Comparison of ENCODE assay signal across 17 cellular contexts in the genomic region with DNA sequence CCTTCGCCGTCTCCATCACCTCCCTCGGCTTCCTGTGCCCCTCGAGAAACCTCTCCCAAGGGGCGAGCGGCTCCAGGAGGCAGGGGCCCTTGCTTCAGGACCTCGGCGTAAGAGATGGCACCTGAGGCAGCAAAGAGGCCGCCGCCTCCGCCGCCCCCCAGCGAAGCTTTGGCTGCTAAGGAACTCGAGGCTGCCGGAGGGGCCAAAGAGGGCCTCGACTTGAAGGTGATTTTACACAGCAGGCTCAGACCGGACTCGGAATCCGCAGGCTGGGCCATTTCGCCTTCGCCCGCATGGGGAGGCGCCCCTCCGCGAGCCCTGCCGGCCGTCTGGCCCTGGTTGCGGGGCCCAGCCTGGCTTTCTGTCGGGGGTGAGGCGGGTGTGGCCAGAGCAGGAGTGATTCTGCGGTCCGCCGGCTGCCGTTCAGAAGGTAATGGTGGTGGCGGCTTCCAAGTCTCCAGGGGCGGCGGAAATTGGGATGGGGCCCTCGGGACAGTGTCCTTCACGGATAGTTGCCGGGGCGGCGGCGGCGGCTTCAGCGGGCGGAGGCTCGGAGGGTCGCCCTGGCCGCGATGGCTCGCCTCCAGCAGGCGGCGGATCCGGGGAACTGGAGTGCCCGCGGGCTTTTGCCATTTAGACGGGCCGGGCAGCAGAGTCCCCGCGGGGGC. TPM values are rescaled to one million over a fixed set of nuclear protein-coding genes. Genes with fewer than 3 reads are reported as not detected.
DNase-seq lines count a peak whose midpoint lies in the region; ATAC-seq, FAIRE-seq and TF ChIP-seq lines count a peak whose summit lies in the region.
"Had no signal": no experiment of that assay in that cellular context is flagged by ENCODE, and none has a peak within 500 bp of the region (broad histone marks: within the 10 kb centered on the region; RNA-seq: fewer than 3 reads in every experiment).

No MANE protein-coding gene starts in this region.

- no peak for TF ChIP-seq POLR2A in K562 (conservative IDR thresholded peaks at IDR 0.05)
- no peak for TF ChIP-seq POLR2A in upper lobe of left lung (IDR thresholded peaks at IDR 0.05)

- 0 out of 3 replicates have a peak, but pooled peaks cover 2% of the 10 kb centered on the region for H3K79me2 ChIP-seq in K562 (ENCODE audit: control insufficient read depth, insufficient read depth, low read length)

- H3K36me3 Mint-ChIP-seq in Calu3 (ENCODE audit: insufficient read depth, unreplicated experiment): peaks cover 72% of the 10 kb centered on the region

- H3K4me1 ChIP-seq in right cardiac atrium (ENCODE audit: control insufficient read depth, insufficient read depth, low read length): peaks cover 11% of the 10 kb centered on the region
- H3K4me1 ChIP-seq in right atrium auricular region: peaks cover 0 to 46% of the 10 kb centered on the region in 2 donors
- H3K4me1 ChIP-seq in K562 (replicated peaks in 1 of 2; ENCODE audit: control insufficient read depth in 2 of 2, insufficient read depth in 2 of 2, low read length in 2 of 2): peaks cover 2 to 53% of the 10 kb centered on the region in 2 experiments; a peak in 3 of 5 replicates
- H3K4me1 ChIP-seq in upper lobe of left lung: peaks cover 33 to 44% (median 38%) of the 10 kb centered on the region in 4 donors

- H3K27me3 Mint-ChIP-seq in Calu3 (ENCODE audit: unreplicated experiment): peaks cover 16% of the 10 kb centered on the region

- DNase-seq in right cardiac atrium: peak in 2 of 3 donors; percentile 57 to 59
- no peak for DNase-seq in right atrium auricular region (ENCODE audit: low spot score)
- DNase-seq in K562 (ENCODE audit: extremely low read depth in 1 of 4, low spot score in 3 of 4): peak in 2 of 4 experiments; percentile 48 to 49
- peak; percentile 36 for DNase-seq in left kidney (ENCODE audit: low read depth, low spot score)
- DNase-seq in upper lobe of left lung: peak in 1 of 2 donors; percentile 87
- DNase-seq in activated CD8-positive, alpha-beta memory T cell treated with anti-CD3 and anti-CD28 coated beads, Interleukin-2, amount 50 U/mL, for 4 hours: no peak
- DNase-seq in NOMO-1 (lab: John Stamatoyannopoulos, UW; ENCODE audit: unreplicated experiment in 2 of 2): no peak
- no peak for DNase-seq in Calu3
- DNase-seq: activated CD4-positive, alpha-beta T cell treated with anti-CD3 and anti-CD28 coated beads, Interleukin-2, amount 10 ng/mL, durations not matched to agents 7 days and 5 days; HCEC 1CT; mesendoderm; NCI-H1436 treated with DMSO at 0.1 percent for 48 hours; NCI-H524 treated with DMSO at 0.1 percent for 48 hours had no signal

- POLR2A ChIA-PET in K562 (lab: Yijun Ruan, JAX): interaction anchor here (0.6 to 1.5 kb wide), 3 partner anchors 26 to 456 kb away, joined by 3 to 4 read pairs (median 3); no protein-coding TSS in a partner anchor

- no peak overlapping the region for H2AFZ ChIP-seq in K562 (ENCODE audit: low read depth, low read length)

- BruUV-seq in K562 (replicated peaks; lab: Mats Ljungman, UMichigan): no TSS peak
- no TSS peak for BruUV-seq in Calu3 (replicated peaks; lab: Mats Ljungman, UMichigan)

- H3K9ac ChIP-seq in K562 (ENCODE audit: insufficient read depth in 1 of 2, low read depth in 2 of 2, low read length in 2 of 2): peak overlapping the region in 1 of 2 experiments; percentile 81; a peak in 2 of 4 replicates

- H3K27ac Mint-ChIP-seq in Calu3 (ENCODE audit: unreplicated experiment): no peak overlapping the region
- H3K27ac Mint-ChIP-seq: activated CD4-positive, alpha-beta T cell treated with anti-CD3 and anti-CD28 coated beads, Interleukin-2, amount 10 ng/mL, durations not matched to agents 7 days and 5 days had no signal

- WGBS in right cardiac atrium: 51% methylated on average over 60 of the region's 60 CpGs
- WGBS in K562 (ENCODE audit: insufficient coverage, low coverage, missing lambda C conversion rate): 78% methylated on average over 46 of the region's 60 CpGs
- 65 to 77% methylated on average over 11 to 47 of the region's 60 CpGs for WGBS in upper lobe of left lung, 2 donors

- H3K4me3 ChIP-seq in right cardiac atrium (ENCODE audit: low read length): no peak overlapping the region
- peak overlapping the region in 1 of 2 donors; percentile 57 for H3K4me3 ChIP-seq in right atrium auricular region
- no peak overlapping the region for H3K4me3 ChIP-seq in K562
- H3K4me3 ChIP-seq in upper lobe of left lung: peak overlapping the region in 3 of 4 donors; percentile 54 to 65 (median 62)

- no peaks in the 10 kb centered on the region for H3K27me3 ChIP-seq in right cardiac atrium (ENCODE audit: control insufficient read depth, insufficient read depth)
- H3K27me3 ChIP-seq in right atrium auricular region: no peaks in the 10 kb centered on the region
- H3K27me3 ChIP-seq in K562 (ENCODE audit: control insufficient read depth in 2 of 2, insufficient read depth in 2 of 2, low read length in 2 of 2): no peaks in the 10 kb centered on the region
- peaks cover 0 to 18% (median 3%) of the 10 kb centered on the region in 4 donors for H3K27me3 ChIP-seq in upper lobe of left lung
- H3K27me3 ChIP-seq: ovary had no signal

- CTCF ChIA-PET in K562 (lab: Yijun Ruan, JAX; ENCODE audit: low intra/inter-chr PET ratio) (no interaction called here), Calu3 (lab: Charles Lee) (no interaction called here)

- TF ChIP-seq RAD21 in K562 (CRISPR knock-in tag; conservative IDR thresholded peaks at IDR 0.05 in 1 of 2, IDR thresholded peaks at IDR 0.05 in 1 of 2): no peak

- peaks cover 3% of the 10 kb centered on the region for H3K9me1 ChIP-seq in K562 (ENCODE audit: control insufficient read depth, insufficient read depth, low read length)

- H4K20me1 ChIP-seq in K562 (replicated peaks; ENCODE audit: control insufficient read depth, insufficient read depth, low read length): peaks cover 3% of the 10 kb centered on the region; the same call in 1 of the 2 replicates

- H3K9me3 Mint-ChIP-seq in Calu3 (ENCODE audit: low read depth, unreplicated experiment): no peaks in the 10 kb centered on the region
- H3K9me3 Mint-ChIP-seq: activated CD4-positive, alpha-beta T cell treated with anti-CD3 and anti-CD28 coated beads, Interleukin-2, amount 10 ng/mL, durations not matched to agents 7 days and 5 days; activated T-helper 17 cell treated with anti-CD3 and anti-CD28 coated beads, Interleukin-2, amount 50 U/mL, for 72 hours; T-helper 1 cell treated with Interleukin-12 subunit alpha and Interleukin-12 subunit beta and Interleukin-4 antibody, amounts not matched to agents 30 μg/mL and 1 μg/mL, for 36 hours had no signal

- H3K9me3 ChIP-seq in right cardiac atrium (ENCODE audit: control insufficient read depth, low read length) (no peaks in the 10 kb centered on the region), right atrium auricular region (no peaks in the 10 kb centered on the region), K562 (replicated peaks; ENCODE audit: control insufficient read depth, insufficient read depth, low read depth, low read length) (no peaks in the 10 kb centered on the region), upper lobe of left lung (no peaks in the 10 kb centered on the region)
- H3K9me3 ChIP-seq: ovary had no signal

- intact Hi-C loops in right cardiac atrium (cut with DNase I) (no loop called here), K562 (cut with micrococcal nuclease) (loop anchor here (5.0 kb wide), 2 partner anchors 49 to 144 kb away; a partner anchor contains a TSS), Calu3 (cut with micrococcal nuclease; ENCODE audit: unreplicated experiment) (no loop called here)

- H3K4me3 Mint-ChIP-seq in Calu3 (ENCODE audit: low read depth, unreplicated experiment): no peak overlapping the region

- H3K36me3 ChIP-seq in right atrium auricular region (peaks cover 41% of the 10 kb centered on the region), K562 (ENCODE audit: control insufficient read depth, insufficient read depth, low read length) (peaks cover 48% of the 10 kb centered on the region; the same call in 2 of the 3 replicates), upper lobe of left lung (peaks cover 14 to 41% (median 33%) of the 10 kb centered on the region in 4 donors)
- H3K36me3 ChIP-seq: ovary had no signal

- FAIRE-seq in K562 (lab: Jason Lieb, UNC): no peak

- TF ChIP-seq EP300 in K562 (IDR thresholded peaks at IDR 0.05; ENCODE audit: low read length): no peak
- TF ChIP-seq EP300 in upper lobe of left lung (IDR thresholded peaks at IDR 0.05): no peak

- H3K27ac ChIP-seq in right cardiac atrium (ENCODE audit: low read length) (no peak overlapping the region), right atrium auricular region (no peak overlapping the region), K562 (ENCODE audit: extremely low read depth, low read depth, low read length) (peak overlapping the region; percentile 33; the same call in 1 of the 3 replicates), upper lobe of left lung (no peak overlapping the region)
- H3K27ac ChIP-seq: ovary had no signal

- in situ Hi-C loops in K562 (cut with MboI): no loop called here

- peak overlapping the region; percentile 70; the same call in 1 of the 2 replicates for H3K4me2 ChIP-seq in K562 (ENCODE audit: insufficient read depth, low read length)

- H3K4me1 Mint-ChIP-seq in Calu3 (ENCODE audit: low read depth, unreplicated experiment): peaks cover 15% of the 10 kb centered on the region

- TF ChIP-seq CTCF in right atrium auricular region (IDR thresholded peaks at IDR 0.05): no peak
- no peak for TF ChIP-seq CTCF in K562 (IDR thresholded peaks at IDR 0.05 in 2 of 3, conservative IDR thresholded peaks at IDR 0.05 in 1 of 3; ENCODE audit: insufficient read depth in 2 of 3, low read depth in 1 of 3, low read length in 3 of 3)
- no peak for TF ChIP-seq CTCF in upper lobe of left lung (IDR thresholded peaks at IDR 0.05)
- TF ChIP-seq CTCF in Calu3 (IDR thresholded peaks at IDR 0.05; ENCODE audit: unreplicated experiment): no peak

- no peak for ATAC-seq in right cardiac atrium
- ATAC-seq in K562: no peak
- no peak for ATAC-seq in upper lobe of left lung (ENCODE audit: low FRiP score in 2 of 2)

RNA-seq across cellular contexts. Expression of a gene that starts 1.4 kb away (rescaled TPM):
- 1 to 10 TPM in 1 of 4 donors, under 1 TPM in 3; 0.09 to 1.3 (median 0.63) TPM for total RNA-seq in right cardiac atrium
- 0.11 TPM for polyA plus RNA-seq in right cardiac atrium
- 1 to 10 TPM in 1 of 2 donors, under 1 TPM in 1; 0.37 to 1.3 TPM for total RNA-seq in right atrium auricular region
- total RNA-seq in K562 (2011; cell fraction: chromatin; rRNA removed; ENCODE audit: low replicate concordance): 0.12 TPM in 1 of 2 replicates, not detected in the other
- total RNA-seq in K562 (2011; cell fraction: nucleolus; rRNA removed): 0.50 TPM in 1 of 2 replicates, not detected in the other
- 0.15 TPM in 1 of 2 replicates, not detected in the other for total RNA-seq in K562 (2011; cell fraction: nucleoplasm; rRNA removed)
- total RNA-seq in K562 (2014; rRNA removed): not detected in 2 replicates
- not detected in 2 replicates for total RNA-seq in K562 (2014; rRNA removed; fragmentation: Illumina TruSeq; extraction: Trizol)
- not detected in 2 replicates for total RNA-seq in K562 (2015; rRNA removed; fragmentation: Illumina TruSeq; extraction: Trizol)
- total RNA-seq in K562 (2021): 0.25 and 0.33 TPM in 2 replicates
- 0.12 TPM in 1 of 2 replicates, not detected in the other for polyA plus RNA-seq in K562 (2011; rRNA removed)
- polyA plus RNA-seq in K562 (2011; cell fraction: cytosol; rRNA removed): 0.03 and 0.04 TPM in 2 replicates
- polyA plus RNA-seq in K562 (2011; cell fraction: nucleus; rRNA removed): 0.46 and 0.63 TPM in 2 replicates
- polyA plus RNA-seq in K562 (2012): 0.52 and 0.94 TPM in 2 replicates
- not detected in 2 replicates for polyA plus RNA-seq in K562 (2014; fragmentation: Illumina TruSeq; extraction: Trizol)
- polyA plus RNA-seq in K562 (2014; fragmentation: Nextera tagmentation; extraction: Ambion mirVana): not detected
- 0.15 and 0.16 TPM in 2 replicates for polyA plus RNA-seq in K562 (2014; rRNA removed)
- polyA minus RNA-seq in K562 (2011; rRNA and poly(A)+ RNA removed): not detected in 2 replicates
- polyA minus RNA-seq in K562 (2011; cell fraction: cytosol; rRNA and poly(A)+ RNA removed): not detected in 2 replicates
- 0.54 TPM in 1 of 2 replicates, not detected in the other for polyA minus RNA-seq in K562 (2011; cell fraction: nucleus; rRNA and poly(A)+ RNA removed)
- 1 to 10 TPM in 3 of 6 donors, under 1 TPM in 3; 0.44 to 8.4 (median 0.95) TPM for total RNA-seq in upper lobe of left lung
- total RNA-seq in Calu3 (2022): 0.40 and 0.64 TPM in 2 replicates
- total RNA-seq: activated CD4-positive, alpha-beta T cell treated with anti-CD3 and anti-CD28 coated beads, Interleukin-2, amount 10 ng/mL, durations not matched to agents 7 days and 5 days; subcutaneous adipose tissue had no signal

RNA-seq across cellular contexts. Expression of a gene that starts 2.1 kb away (rescaled TPM):
- total RNA-seq in right cardiac atrium (1 to 10 TPM in 1 of 4 donors, under 1 TPM in 3; 0.26 to 2.3 (median 0.63) TPM), right atrium auricular region (under 1 TPM; 0.56 to 0.67 TPM), K562 (2014; rRNA removed) (0.05 and 0.41 TPM in 2 replicates), K562 (2014; rRNA removed; fragmentation: Illumina TruSeq; extraction: Trizol) (0.32 and 0.36 TPM in 2 replicates), K562 (2015; rRNA removed; fragmentation: Illumina TruSeq; extraction: Trizol) (0.15 and 0.25 TPM in 2 replicates), K562 (2021) (0.81 and 0.95 TPM in 2 replicates), upper lobe of left lung (1 to 10 TPM in 3 of 6 donors, under 1 TPM in 3; 0.11 to 2.1 (median 0.85) TPM), Calu3 (2022) (3.4 and 5.4 TPM in 2 replicates)
- polyA plus RNA-seq in right cardiac atrium (0.27 TPM), K562 (2011; rRNA removed) (0.47 and 0.62 TPM in 2 replicates), K562 (2014; fragmentation: Illumina TruSeq; extraction: Trizol) (0.30 and 0.89 TPM in 2 replicates), K562 (2014; fragmentation: Nextera tagmentation; extraction: Ambion mirVana) (under 1 TPM; 0.21 to 0.25 TPM), K562 (2014; rRNA removed) (0.63 and 1.3 TPM in 2 replicates)
- total RNA-seq in K562 (2011; cell fraction: chromatin; rRNA removed; ENCODE audit: low replicate concordance): 7.2 and 10.1 TPM in 2 replicates
- total RNA-seq in K562 (2011; cell fraction: nucleolus; rRNA removed): 3.6 and 6.3 TPM in 2 replicates
- total RNA-seq in K562 (2011; cell fraction: nucleoplasm; rRNA removed): 4.3 and 11.0 TPM in 2 replicates
- 0.57 and 0.58 TPM in 2 replicates for polyA plus RNA-seq in K562 (2011; cell fraction: cytosol; rRNA removed)
- polyA plus RNA-seq in K562 (2011; cell fraction: nucleus; rRNA removed): 3.0 and 4.3 TPM in 2 replicates
- polyA plus RNA-seq in K562 (2012): 0.70 and 3.0 TPM in 2 replicates
- polyA minus RNA-seq in K562 (2011; rRNA and poly(A)+ RNA removed): 0.03 and 0.39 TPM in 2 replicates
- not detected in 2 replicates for polyA minus RNA-seq in K562 (2011; cell fraction: cytosol; rRNA and poly(A)+ RNA removed)
- 0.89 and 1.3 TPM in 2 replicates for polyA minus RNA-seq in K562 (2011; cell fraction: nucleus; rRNA and poly(A)+ RNA removed)

RNA-seq across cellular contexts. Expression of a gene that starts 12.1 kb away (rescaled TPM):
- total RNA-seq in right cardiac atrium: 100 to 1,000 TPM; 223 to 311 (median 259) TPM
- 255 TPM for polyA plus RNA-seq in right cardiac atrium
- 100 to 1,000 TPM; 403 to 603 TPM for total RNA-seq in right atrium auricular region
- 76.7 and 164 TPM in 2 replicates for total RNA-seq in K562 (2011; cell fraction: chromatin; rRNA removed; ENCODE audit: low replicate concordance)
- 169 and 187 TPM in 2 replicates for total RNA-seq in K562 (2011; cell fraction: nucleolus; rRNA removed)
- total RNA-seq in K562 (2011; cell fraction: nucleoplasm; rRNA removed): 126 and 134 TPM in 2 replicates
- 379 and 498 TPM in 2 replicates for total RNA-seq in K562 (2014; rRNA removed)
- total RNA-seq in K562 (2014; rRNA removed; fragmentation: Illumina TruSeq; extraction: Trizol): 222 and 257 TPM in 2 replicates
- 315 and 317 TPM in 2 replicates for total RNA-seq in K562 (2015; rRNA removed; fragmentation: Illumina TruSeq; extraction: Trizol)
- 304 and 317 TPM in 2 replicates for total RNA-seq in K562 (2021)
- polyA plus RNA-seq in K562 (2011; rRNA removed): 561 and 583 TPM in 2 replicates
- polyA plus RNA-seq in K562 (2011; cell fraction: cytosol; rRNA removed): 760 and 1,382 TPM in 2 replicates
- polyA plus RNA-seq in K562 (2011; cell fraction: nucleus; rRNA removed): 215 and 238 TPM in 2 replicates
- polyA plus RNA-seq in K562 (2012): 347 and 565 TPM in 2 replicates
- polyA plus RNA-seq in K562 (2014; fragmentation: Illumina TruSeq; extraction: Trizol): 377 and 397 TPM in 2 replicates
- polyA plus RNA-seq in K562 (2014; fragmentation: Nextera tagmentation; extraction: Ambion mirVana): 100 to 1,000 TPM; 130 to 244 TPM
- polyA plus RNA-seq in K562 (2014; rRNA removed): 372 and 502 TPM in 2 replicates
- polyA minus RNA-seq in K562 (2011; rRNA and poly(A)+ RNA removed): 222 and 326 TPM in 2 replicates
- 135 and 197 TPM in 2 replicates for polyA minus RNA-seq in K562 (2011; cell fraction: cytosol; rRNA and poly(A)+ RNA removed)
- polyA minus RNA-seq in K562 (2011; cell fraction: nucleus; rRNA and poly(A)+ RNA removed): 64.9 and 72.1 TPM in 2 replicates
- 100 to 1,000 TPM in 4 of 6 donors, 10 to 100 TPM in 2; 66.0 to 213 (median 121) TPM for total RNA-seq in upper lobe of left lung
- total RNA-seq in Calu3 (2022): 226 and 233 TPM in 2 replicates

RNA-seq across cellular contexts. Expression of a gene that starts 16.5 kb away (rescaled TPM):
- total RNA-seq in right cardiac atrium (10 to 100 TPM; 10.4 to 16.7 (median 13.6) TPM), right atrium auricular region (10 to 100 TPM; 11.9 to 19.8 TPM), K562 (2014; rRNA removed) (28.3 and 31.2 TPM in 2 replicates), K562 (2014; rRNA removed; fragmentation: Illumina TruSeq; extraction: Trizol) (6.8 and 7.2 TPM in 2 replicates), K562 (2015; rRNA removed; fragmentation: Illumina TruSeq; extraction: Trizol) (12.6 and 13.7 TPM in 2 replicates), K562 (2021) (26.0 and 26.7 TPM in 2 replicates), upper lobe of left lung (10 to 100 TPM; 16.0 to 75.4 (median 24.2) TPM), Calu3 (2022) (31.4 and 32.8 TPM in 2 replicates)
- polyA plus RNA-seq in right cardiac atrium (10.3 TPM), K562 (2011; rRNA removed) (16.0 and 22.7 TPM in 2 replicates), K562 (2014; fragmentation: Illumina TruSeq; extraction: Trizol) (9.6 and 13.1 TPM in 2 replicates), K562 (2014; fragmentation: Nextera tagmentation; extraction: Ambion mirVana) (1 to 10 TPM; 1.7 to 4.3 TPM), K562 (2014; rRNA removed) (40.8 and 43.8 TPM in 2 replicates)
- total RNA-seq in K562 (2011; cell fraction: chromatin; rRNA removed; ENCODE audit: low replicate concordance): 20.3 and 72.0 TPM in 2 replicates
- 76.2 and 91.1 TPM in 2 replicates for total RNA-seq in K562 (2011; cell fraction: nucleolus; rRNA removed)
- total RNA-seq in K562 (2011; cell fraction: nucleoplasm; rRNA removed): 41.2 and 45.5 TPM in 2 replicates
- polyA plus RNA-seq in K562 (2011; cell fraction: cytosol; rRNA removed): 25.2 and 53.5 TPM in 2 replicates
- 72.4 and 115 TPM in 2 replicates for polyA plus RNA-seq in K562 (2011; cell fraction: nucleus; rRNA removed)
- polyA plus RNA-seq in K562 (2012): 18.2 and 37.7 TPM in 2 replicates
- 3.4 and 5.0 TPM in 2 replicates for polyA minus RNA-seq in K562 (2011; rRNA and poly(A)+ RNA removed)
- 17.2 and 20.5 TPM in 2 replicates for polyA minus RNA-seq in K562 (2011; cell fraction: cytosol; rRNA and poly(A)+ RNA removed)
- polyA minus RNA-seq in K562 (2011; cell fraction: nucleus; rRNA and poly(A)+ RNA removed): 17.5 and 23.6 TPM in 2 replicates

RNA-seq across cellular contexts. Expression of a gene that starts 39.6 kb away (rescaled TPM):
- total RNA-seq in right cardiac atrium (1 to 10 TPM; 1.3 to 3.2 (median 1.8) TPM), right atrium auricular region (1 to 10 TPM; 1.1 to 2.9 TPM), K562 (2014; rRNA removed) (2.8 and 3.8 TPM in 2 replicates), K562 (2014; rRNA removed; fragmentation: Illumina TruSeq; extraction: Trizol) (1.1 TPM in 2 replicates), K562 (2015; rRNA removed; fragmentation: Illumina TruSeq; extraction: Trizol) (3.5 and 3.8 TPM in 2 replicates), K562 (2021) (3.9 TPM in 2 replicates), upper lobe of left lung (10 to 100 TPM in 4 of 6 donors, 1 to 10 TPM in 2; 4.4 to 17.5 (median 12.6) TPM), Calu3 (2022) (not detected in 2 replicates)
- polyA plus RNA-seq in right cardiac atrium (0.81 TPM), K562 (2011; rRNA removed) (4.5 and 11.4 TPM in 2 replicates), K562 (2014; fragmentation: Illumina TruSeq; extraction: Trizol) (4.4 and 4.8 TPM in 2 replicates), K562 (2014; fragmentation: Nextera tagmentation; extraction: Ambion mirVana) (under 1 TPM; 0.39 to 0.55 TPM), K562 (2014; rRNA removed) (3.4 and 4.6 TPM in 2 replicates)
- total RNA-seq in K562 (2011; cell fraction: chromatin; rRNA removed; ENCODE audit: low replicate concordance): 5.4 and 14.4 TPM in 2 replicates
- total RNA-seq in K562 (2011; cell fraction: nucleolus; rRNA removed): 6.4 and 8.8 TPM in 2 replicates
- 5.6 and 10.2 TPM in 2 replicates for total RNA-seq in K562 (2011; cell fraction: nucleoplasm; rRNA removed)
- polyA plus RNA-seq in K562 (2011; cell fraction: cytosol; rRNA removed): 11.2 and 13.0 TPM in 2 replicates
- 23.4 and 27.1 TPM in 2 replicates for polyA plus RNA-seq in K562 (2011; cell fraction: nucleus; rRNA removed)
- 5.5 and 22.2 TPM in 2 replicates for polyA plus RNA-seq in K562 (2012)
- 1.8 and 2.5 TPM in 2 replicates for polyA minus RNA-seq in K562 (2011; rRNA and poly(A)+ RNA removed)
- 4.3 and 6.2 TPM in 2 replicates for polyA minus RNA-seq in K562 (2011; cell fraction: cytosol; rRNA and poly(A)+ RNA removed)
- 3.0 and 5.6 TPM in 2 replicates for polyA minus RNA-seq in K562 (2011; cell fraction: nucleus; rRNA and poly(A)+ RNA removed)

Comparison
In these comparisons a context has a peak if more than half of its experiments do, and no peak if none do; other contexts are left out.
1. DNase-seq: peak in right cardiac atrium (2 of 3) and left kidney (single experiment); none in right atrium auricular region (single experiment), activated CD8-positive, alpha-beta memory T cell treated with anti-CD3 and anti-CD28 coated beads, Interleukin-2, amount 50 U/mL, for 4 hours (single experiment), NOMO-1 (0 of 2) and Calu3 (single experiment).
2. H3K4me3 ChIP-seq: peak in upper lobe of left lung (3 of 4); none in right cardiac atrium (single experiment) and K562 (single experiment).